12 cellular contexts compared by ENCODE assay signal in the genomic region with DNA sequence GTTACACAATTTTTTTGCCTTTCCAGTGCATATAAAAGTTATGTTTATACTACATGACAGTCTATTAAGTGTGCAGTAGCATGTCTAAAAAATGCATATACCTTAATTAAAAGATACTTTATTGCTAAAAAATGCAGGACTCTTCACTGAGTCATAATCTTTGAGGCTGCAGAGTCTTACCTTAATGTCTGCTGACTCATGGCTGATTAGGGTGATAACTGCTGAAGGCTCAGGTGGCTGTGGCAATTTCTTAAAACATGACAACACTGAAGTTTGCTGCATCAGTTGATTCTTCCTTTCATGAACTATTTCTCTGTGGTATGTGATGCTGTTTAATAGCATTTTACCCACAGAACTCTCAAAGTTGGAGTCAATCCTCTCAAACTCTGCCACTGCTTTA.
"Had no signal": no experiment of that assay in that cellular context is flagged by ENCODE, and none has a peak within 500 bp of the region (broad histone marks: within the 10 kb centered on the region; RNA-seq: fewer than 3 reads in every experiment).

No MANE protein-coding gene starts in this region.

- H3K4me1 ChIP-seq: heart left ventricle, stomach had no signal

- H3K27me3 ChIP-seq: heart left ventricle, stomach had no signal

- H3K27ac ChIP-seq: heart left ventricle, stomach, thoracic aorta had no signal

- H3K36me3 ChIP-seq: thoracic aorta had no signal

- DNase-seq: heart left ventricle; hippocampal formation; kidney glomerular epithelial cell; mucosa of descending colon; naive thymus-derived CD8-positive, alpha-beta T cell; right cardiac atrium; small intestine; stimulated activated CD4-positive, alpha-beta T cell treated with anti-CD3 and anti-CD28 coated beads, Interleukin-12 subunit alpha, Interleukin-12 subunit beta, amount 100 ng/mL, for 4 hours; stimulated activated naive CD4-positive, alpha-beta T cell; stomach; substantia nigra had no signal

- H3K9me3 ChIP-seq: mucosa of descending colon, thoracic aorta had no signal

- H3K4me3 ChIP-seq: heart left ventricle, mucosa of descending colon, stomach, thoracic aorta had no signal
